1 cellular context compared by ENCODE assay signal in genomic region chr16:19008770-19009169, GRCh38.
TF ChIP-seq lines count a peak whose summit lies in the region.

No MANE protein-coding gene starts in this region.

TF ChIP-seq in IMR-90, 13 proteins besides CTCF, POLR2A, EP300 and RAD21:
- TF ChIP-seq MAFK (IDR thresholded peaks at IDR 0.05; ENCODE audit: low read depth, low read length) (no peak), CEBPB (IDR thresholded peaks at IDR 0.05; ENCODE audit: low read depth, low read length) (peak; percentile 85)
